Comparison of ENCODE assay signal across 1 cellular context in the genomic region with DNA sequence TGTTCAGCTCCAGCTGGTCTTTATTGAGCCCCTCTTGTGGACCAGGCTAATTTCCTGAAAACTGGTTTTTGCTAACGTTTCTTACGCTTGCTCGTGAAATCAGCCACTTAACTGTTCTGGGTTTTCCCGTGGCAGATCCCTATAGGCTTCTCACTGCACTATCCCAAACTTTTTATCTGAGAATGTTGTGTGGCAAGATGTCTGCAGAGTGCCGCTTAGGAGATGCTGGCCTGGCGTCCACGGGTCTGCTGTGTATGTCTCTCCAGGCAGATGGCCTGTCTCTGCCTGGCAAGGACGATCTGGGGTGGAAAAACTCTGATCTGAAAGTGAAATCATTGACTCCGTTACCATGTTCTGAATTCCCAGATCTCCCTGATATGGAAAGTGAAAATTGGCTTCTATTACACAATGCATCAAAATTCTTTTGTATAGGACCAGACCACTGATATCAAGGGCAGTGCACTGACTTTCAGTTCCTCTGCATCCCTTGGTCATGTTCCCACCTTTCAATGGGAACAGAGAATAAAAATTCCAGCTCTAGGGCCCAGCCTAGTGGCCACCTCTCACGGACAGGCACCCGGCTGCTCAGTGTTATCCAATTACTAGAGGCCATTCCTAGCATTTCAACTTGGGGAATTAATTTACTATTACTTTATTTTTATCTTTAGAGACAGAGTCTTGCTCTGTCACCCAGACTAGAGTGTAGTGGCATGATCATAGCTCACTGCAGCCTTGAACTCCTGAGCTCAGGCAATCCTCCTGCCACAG.
TF ChIP-seq lines count a peak whose summit lies in the region.

No MANE protein-coding gene starts in this region.

TF ChIP-seq in GM23338, 12 proteins besides CTCF, POLR2A, EP300 and RAD21 (continued from another document):
- TF ChIP-seq, protein P1, sequence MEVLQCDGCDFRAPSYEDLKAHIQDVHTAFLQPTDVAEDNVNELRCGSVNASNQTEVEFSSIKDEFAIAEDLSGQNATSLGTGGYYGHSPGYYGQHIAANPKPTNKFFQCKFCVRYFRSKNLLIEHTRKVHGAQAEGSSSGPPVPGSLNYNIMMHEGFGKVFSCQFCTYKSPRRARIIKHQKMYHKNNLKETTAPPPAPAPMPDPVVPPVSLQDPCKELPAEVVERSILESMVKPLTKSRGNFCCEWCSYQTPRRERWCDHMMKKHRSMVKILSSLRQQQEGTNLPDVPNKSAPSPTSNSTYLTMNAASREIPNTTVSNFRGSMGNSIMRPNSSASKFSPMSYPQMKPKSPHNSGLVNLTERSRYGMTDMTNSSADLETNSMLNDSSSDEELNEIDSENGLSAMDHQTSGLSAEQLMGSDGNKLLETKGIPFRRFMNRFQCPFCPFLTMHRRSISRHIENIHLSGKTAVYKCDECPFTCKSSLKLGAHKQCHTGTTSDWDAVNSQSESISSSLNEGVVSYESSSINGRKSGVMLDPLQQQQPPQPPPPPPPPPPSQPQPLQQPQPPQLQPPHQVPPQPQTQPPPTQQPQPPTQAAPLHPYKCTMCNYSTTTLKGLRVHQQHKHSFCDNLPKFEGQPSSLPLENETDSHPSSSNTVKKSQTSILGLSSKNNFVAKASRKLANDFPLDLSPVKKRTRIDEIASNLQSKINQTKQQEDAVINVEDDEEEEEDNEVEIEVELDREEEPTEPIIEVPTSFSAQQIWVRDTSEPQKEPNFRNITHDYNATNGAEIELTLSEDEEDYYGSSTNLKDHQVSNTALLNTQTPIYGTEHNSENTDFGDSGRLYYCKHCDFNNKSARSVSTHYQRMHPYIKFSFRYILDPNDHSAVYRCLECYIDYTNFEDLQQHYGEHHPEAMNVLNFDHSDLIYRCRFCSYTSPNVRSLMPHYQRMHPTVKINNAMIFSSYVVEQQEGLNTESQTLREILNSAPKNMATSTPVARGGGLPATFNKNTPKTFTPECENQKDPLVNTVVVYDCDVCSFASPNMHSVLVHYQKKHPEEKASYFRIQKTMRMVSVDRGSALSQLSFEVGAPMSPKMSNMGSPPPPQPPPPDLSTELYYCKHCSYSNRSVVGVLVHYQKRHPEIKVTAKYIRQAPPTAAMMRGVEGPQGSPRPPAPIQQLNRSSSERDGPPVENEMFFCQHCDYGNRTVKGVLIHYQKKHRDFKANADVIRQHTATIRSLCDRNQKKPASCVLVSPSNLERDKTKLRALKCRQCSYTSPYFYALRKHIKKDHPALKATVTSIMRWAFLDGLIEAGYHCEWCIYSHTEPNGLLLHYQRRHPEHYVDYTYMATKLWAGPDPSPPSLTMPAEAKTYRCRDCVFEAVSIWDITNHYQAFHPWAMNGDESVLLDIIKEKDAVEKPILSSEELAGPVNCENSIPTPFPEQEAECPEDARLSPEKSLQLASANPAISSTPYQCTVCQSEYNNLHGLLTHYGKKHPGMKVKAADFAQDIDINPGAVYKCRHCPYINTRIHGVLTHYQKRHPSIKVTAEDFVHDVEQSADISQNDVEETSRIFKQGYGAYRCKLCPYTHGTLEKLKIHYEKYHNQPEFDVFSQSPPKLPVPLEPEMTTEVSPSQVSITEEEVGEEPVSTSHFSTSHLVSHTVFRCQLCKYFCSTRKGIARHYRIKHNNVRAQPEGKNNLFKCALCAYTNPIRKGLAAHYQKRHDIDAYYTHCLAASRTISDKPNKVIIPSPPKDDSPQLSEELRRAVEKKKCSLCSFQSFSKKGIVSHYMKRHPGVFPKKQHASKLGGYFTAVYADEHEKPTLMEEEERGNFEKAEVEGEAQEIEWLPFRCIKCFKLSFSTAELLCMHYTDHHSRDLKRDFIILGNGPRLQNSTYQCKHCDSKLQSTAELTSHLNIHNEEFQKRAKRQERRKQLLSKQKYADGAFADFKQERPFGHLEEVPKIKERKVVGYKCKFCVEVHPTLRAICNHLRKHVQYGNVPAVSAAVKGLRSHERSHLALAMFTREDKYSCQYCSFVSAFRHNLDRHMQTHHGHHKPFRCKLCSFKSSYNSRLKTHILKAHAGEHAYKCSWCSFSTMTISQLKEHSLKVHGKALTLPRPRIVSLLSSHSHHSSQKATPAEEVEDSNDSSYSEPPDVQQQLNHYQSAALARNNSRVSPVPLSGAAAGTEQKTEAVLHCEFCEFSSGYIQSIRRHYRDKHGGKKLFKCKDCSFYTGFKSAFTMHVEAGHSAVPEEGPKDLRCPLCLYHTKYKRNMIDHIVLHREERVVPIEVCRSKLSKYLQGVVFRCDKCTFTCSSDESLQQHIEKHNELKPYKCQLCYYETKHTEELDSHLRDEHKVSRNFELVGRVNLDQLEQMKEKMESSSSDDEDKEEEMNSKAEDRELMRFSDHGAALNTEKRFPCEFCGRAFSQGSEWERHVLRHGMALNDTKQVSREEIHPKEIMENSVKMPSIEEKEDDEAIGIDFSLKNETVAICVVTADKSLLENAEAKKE (CRISPR knock-in tag; IDR thresholded peaks at IDR 0.05): no peak
- TF ChIP-seq ZNF331 (CRISPR knock-in tag; IDR thresholded peaks at IDR 0.05; ENCODE audit: low read depth) (no peak), EZH2 (IDR thresholded peaks at IDR 0.05; ENCODE audit: low read depth, unreplicated experiment) (no peak), STAT1 (IDR thresholded peaks at IDR 0.05; ENCODE audit: unreplicated experiment) (no peak)
